10 cellular contexts compared by ENCODE assay signal in genomic region chr21:46559291-46559983, GRCh38. TPM values are rescaled to one million over a fixed set of nuclear protein-coding genes. Genes with fewer than 3 reads are reported as not detected.
A peak's percentile ranks its signal among the peaks of the same experiment; 100 is the strongest.
DNase-seq lines count a peak whose midpoint lies in the region; ATAC-seq, FAIRE-seq and TF ChIP-seq lines count a peak whose summit lies in the region.
"Had no signal": no experiment of that assay in that cellular context is flagged by ENCODE, and none has a peak within 500 bp of the region (broad histone marks: within the 10 kb centered on the region; RNA-seq: fewer than 3 reads in every experiment).

No MANE protein-coding gene starts in this region.

- H3K9me3 ChIP-seq in CD8-positive, alpha-beta T cell (ENCODE audit: low read length), result no peaks in the 10 kb centered on the region
- no peaks in the 10 kb centered on the region for H3K9me3 ChIP-seq in uterus
- H3K9me3 ChIP-seq: body of pancreas had no signal

- CTCF ChIA-PET in CD8-positive, alpha-beta T cell (lab: Charles Lee), result interaction anchor here (0.7 to 5.6 kb wide), 8 partner anchors 9 to 184 kb away, joined by 3 to 48 read pairs (median 6); partner anchors contain the start of gene PRMT2

- peaks cover 72% of the 10 kb centered on the region for H3K36me3 Mint-ChIP-seq in CD8-positive, alpha-beta T cell

- TF ChIP-seq CTCF in CD8-positive, alpha-beta T cell (IDR thresholded peaks at IDR 0.05), result no peak
- TF ChIP-seq CTCF in uterus (IDR thresholded peaks at IDR 0.05), result no peak

- peak overlapping the region; percentile 97 for H3K27ac Mint-ChIP-seq in CD8-positive, alpha-beta T cell

- ATAC-seq in CD8-positive, alpha-beta T cell, result peak; percentile 77
- no peak for ATAC-seq in SK-N-SH treated with all-trans-retinoic acid at 6 μM for 48 hours
- ATAC-seq: body of pancreas had no signal

- H3K27me3 Mint-ChIP-seq in CD8-positive, alpha-beta T cell (ENCODE audit: low read depth), result no peaks in the 10 kb centered on the region

- H3K9me3 Mint-ChIP-seq in CD8-positive, alpha-beta T cell, result no peaks in the 10 kb centered on the region

- H3K4me1 ChIP-seq in CD8-positive, alpha-beta T cell (ENCODE audit: insufficient read depth, low read length), result peaks cover 95% of the 10 kb centered on the region
- no peaks in the 10 kb centered on the region for H3K4me1 ChIP-seq in uterus

- peak; percentile 31 to 84 (median 66) for DNase-seq in CD8-positive, alpha-beta T cell
- peak; percentile 17 for DNase-seq in T-helper 22 cell (ENCODE audit: low read depth)
- DNase-seq in H54 (ENCODE audit: insufficient read length, low spot score), result no peak
- no peak for DNase-seq in uterus
- no peak for DNase-seq in substantia nigra (lab: John Stamatoyannopoulos, UW)
- DNase-seq: body of pancreas had no signal

- H3K27ac ChIP-seq in CD8-positive, alpha-beta T cell (ENCODE audit: low read depth, low read length), result peak overlapping the region; percentile 67
- H3K27ac ChIP-seq in angular gyrus (ENCODE audit: low read depth, low read length) (peak overlapping the region; percentile 60), skin epidermis (peak overlapping the region in 17 of 21 experiments; percentile 6 to 90 (median 59)), uterus (no peak overlapping the region), substantia nigra (ENCODE audit: low read depth, low read length, poor library complexity, severe bottlenecking) (no peak overlapping the region)

- H3K36me3 ChIP-seq in CD8-positive, alpha-beta T cell (ENCODE audit: insufficient read depth, low read length), result peaks cover 36% of the 10 kb centered on the region
- H3K36me3 ChIP-seq in uterus, result no peaks in the 10 kb centered on the region

- TF ChIP-seq POLR2A in H54 (IDR thresholded peaks at IDR 0.05; ENCODE audit: low read depth, low read length) (no peak), uterus (IDR thresholded peaks at IDR 0.05) (no peak)

- no peak for FAIRE-seq in H54 (lab: Jason Lieb, UNC)

- peak overlapping the region; percentile 15 for H3K4me3 ChIP-seq in CD8-positive, alpha-beta T cell (ENCODE audit: low read depth, low read length)
- no peak overlapping the region for H3K4me3 ChIP-seq in skin epidermis
- H3K4me3 ChIP-seq in uterus, result no peak overlapping the region
- H3K4me3 ChIP-seq: body of pancreas had no signal

- POLR2A ChIA-PET in CD8-positive, alpha-beta T cell (lab: Charles Lee), result interaction anchor here (0.8 to 10.1 kb wide), 13 partner anchors 10 to 85 kb away, joined by 3 to 115 read pairs (median 6); partner anchors contain the start of gene PRMT2

- peaks cover 84% of the 10 kb centered on the region for H3K4me1 Mint-ChIP-seq in CD8-positive, alpha-beta T cell (ENCODE audit: low read depth)

- intact Hi-C loops in CD8-positive, alpha-beta T cell (cut with DNase I, micrococcal nuclease), result loop anchor here (1.0 to 2.0 kb wide), 2 partner anchors 9 to 75 kb away; partner anchors contain the start of gene PRMT2 (in 1 of the 2)
- intact Hi-C loops in uterus (cut with DNase I; ENCODE audit: low total_unique reads), result no loop called here

- no peaks in the 10 kb centered on the region for H3K27me3 ChIP-seq in CD8-positive, alpha-beta T cell (ENCODE audit: insufficient read depth, low read length)
- no peaks in the 10 kb centered on the region for H3K27me3 ChIP-seq in uterus
- H3K27me3 ChIP-seq: body of pancreas had no signal

- H3K4me3 Mint-ChIP-seq in CD8-positive, alpha-beta T cell, result peak overlapping the region; percentile 73

TF ChIP-seq in SK-N-SH treated with all-trans-retinoic acid at 6 μM for 48 hours, 23 proteins besides CTCF, POLR2A, EP300 and RAD21 (continues in another document):
- TF ChIP-seq RARB (CRISPR knock-in tag; IDR thresholded peaks at IDR 0.05), result no peak
- TF ChIP-seq ESRRG (CRISPR knock-in tag; IDR thresholded peaks at IDR 0.05), result no peak
- TF ChIP-seq SNAI2 (CRISPR knock-in tag; IDR thresholded peaks at IDR 0.05), result no peak
- no peak for TF ChIP-seq CSDC2 (CRISPR knock-in tag; IDR thresholded peaks at IDR 0.05)
- TF ChIP-seq, protein P1, sequence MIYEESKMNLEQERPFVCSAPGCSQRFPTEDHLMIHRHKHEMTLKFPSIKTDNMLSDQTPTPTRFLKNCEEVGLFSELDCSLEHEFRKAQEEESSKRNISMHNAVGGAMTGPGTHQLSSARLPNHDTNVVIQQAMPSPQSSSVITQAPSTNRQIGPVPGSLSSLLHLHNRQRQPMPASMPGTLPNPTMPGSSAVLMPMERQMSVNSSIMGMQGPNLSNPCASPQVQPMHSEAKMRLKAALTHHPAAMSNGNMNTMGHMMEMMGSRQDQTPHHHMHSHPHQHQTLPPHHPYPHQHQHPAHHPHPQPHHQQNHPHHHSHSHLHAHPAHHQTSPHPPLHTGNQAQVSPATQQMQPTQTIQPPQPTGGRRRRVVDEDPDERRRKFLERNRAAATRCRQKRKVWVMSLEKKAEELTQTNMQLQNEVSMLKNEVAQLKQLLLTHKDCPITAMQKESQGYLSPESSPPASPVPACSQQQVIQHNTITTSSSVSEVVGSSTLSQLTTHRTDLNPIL (CRISPR knock-in tag; IDR thresholded peaks at IDR 0.05; ENCODE audit: low read depth), result no peak
- TF ChIP-seq, protein P2, sequence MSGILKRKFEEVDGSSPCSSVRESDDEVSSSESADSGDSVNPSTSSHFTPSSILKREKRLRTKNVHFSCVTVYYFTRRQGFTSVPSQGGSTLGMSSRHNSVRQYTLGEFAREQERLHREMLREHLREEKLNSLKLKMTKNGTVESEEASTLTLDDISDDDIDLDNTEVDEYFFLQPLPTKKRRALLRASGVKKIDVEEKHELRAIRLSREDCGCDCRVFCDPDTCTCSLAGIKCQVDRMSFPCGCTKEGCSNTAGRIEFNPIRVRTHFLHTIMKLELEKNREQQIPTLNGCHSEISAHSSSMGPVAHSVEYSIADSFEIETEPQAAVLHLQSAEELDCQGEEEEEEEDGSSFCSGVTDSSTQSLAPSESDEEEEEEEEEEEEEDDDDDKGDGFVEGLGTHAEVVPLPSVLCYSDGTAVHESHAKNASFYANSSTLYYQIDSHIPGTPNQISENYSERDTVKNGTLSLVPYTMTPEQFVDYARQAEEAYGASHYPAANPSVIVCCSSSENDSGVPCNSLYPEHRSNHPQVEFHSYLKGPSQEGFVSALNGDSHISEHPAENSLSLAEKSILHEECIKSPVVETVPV (CRISPR knock-in tag; IDR thresholded peaks at IDR 0.05), result no peak
- no peak for TF ChIP-seq ZFP30 (CRISPR knock-in tag; IDR thresholded peaks at IDR 0.05)
- no peak for TF ChIP-seq ZC3H10 (CRISPR knock-in tag; IDR thresholded peaks at IDR 0.05)
- TF ChIP-seq, protein P3, sequence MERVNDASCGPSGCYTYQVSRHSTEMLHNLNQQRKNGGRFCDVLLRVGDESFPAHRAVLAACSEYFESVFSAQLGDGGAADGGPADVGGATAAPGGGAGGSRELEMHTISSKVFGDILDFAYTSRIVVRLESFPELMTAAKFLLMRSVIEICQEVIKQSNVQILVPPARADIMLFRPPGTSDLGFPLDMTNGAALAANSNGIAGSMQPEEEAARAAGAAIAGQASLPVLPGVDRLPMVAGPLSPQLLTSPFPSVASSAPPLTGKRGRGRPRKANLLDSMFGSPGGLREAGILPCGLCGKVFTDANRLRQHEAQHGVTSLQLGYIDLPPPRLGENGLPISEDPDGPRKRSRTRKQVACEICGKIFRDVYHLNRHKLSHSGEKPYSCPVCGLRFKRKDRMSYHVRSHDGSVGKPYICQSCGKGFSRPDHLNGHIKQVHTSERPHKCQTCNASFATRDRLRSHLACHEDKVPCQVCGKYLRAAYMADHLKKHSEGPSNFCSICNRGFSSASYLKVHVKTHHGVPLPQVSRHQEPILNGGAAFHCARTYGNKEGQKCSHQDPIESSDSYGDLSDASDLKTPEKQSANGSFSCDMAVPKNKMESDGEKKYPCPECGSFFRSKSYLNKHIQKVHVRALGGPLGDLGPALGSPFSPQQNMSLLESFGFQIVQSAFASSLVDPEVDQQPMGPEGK (CRISPR knock-in tag; IDR thresholded peaks at IDR 0.05; ENCODE audit: borderline replicate concordance), result no peak
- no peak for TF ChIP-seq ZFP3 (CRISPR knock-in tag; IDR thresholded peaks at IDR 0.05)
- no peak for TF ChIP-seq ZNF565 (CRISPR knock-in tag; conservative IDR thresholded peaks at IDR 0.05; ENCODE audit: low read depth)
- TF ChIP-seq, protein P4, sequence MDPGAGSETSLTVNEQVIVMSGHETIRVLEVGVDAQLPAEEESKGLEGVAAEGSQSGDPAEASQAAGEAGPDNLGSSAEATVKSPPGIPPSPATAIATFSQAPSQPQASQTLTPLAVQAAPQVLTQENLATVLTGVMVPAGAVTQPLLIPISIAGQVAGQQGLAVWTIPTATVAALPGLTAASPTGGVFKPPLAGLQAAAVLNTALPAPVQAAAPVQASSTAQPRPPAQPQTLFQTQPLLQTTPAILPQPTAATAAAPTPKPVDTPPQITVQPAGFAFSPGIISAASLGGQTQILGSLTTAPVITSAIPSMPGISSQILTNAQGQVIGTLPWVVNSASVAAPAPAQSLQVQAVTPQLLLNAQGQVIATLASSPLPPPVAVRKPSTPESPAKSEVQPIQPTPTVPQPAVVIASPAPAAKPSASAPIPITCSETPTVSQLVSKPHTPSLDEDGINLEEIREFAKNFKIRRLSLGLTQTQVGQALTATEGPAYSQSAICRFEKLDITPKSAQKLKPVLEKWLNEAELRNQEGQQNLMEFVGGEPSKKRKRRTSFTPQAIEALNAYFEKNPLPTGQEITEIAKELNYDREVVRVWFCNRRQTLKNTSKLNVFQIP (CRISPR knock-in tag; IDR thresholded peaks at IDR 0.05; ENCODE audit: borderline replicate concordance, low read depth), result no peak

RNA-seq across cellular contexts. Expression of gene S100B, which starts 45.4 kb away (rescaled TPM):
- total RNA-seq in CD8-positive, alpha-beta T cell, result 10 to 100 TPM; 26.9 to 27.1 TPM
- total RNA-seq in uterus, result 10 to 100 TPM in 1 of 4 donors, 1 to 10 TPM in 1, not detected in 2; 1.8 to 18.2 TPM
- total RNA-seq: HT1080 had no signal

Comparison
In these comparisons a context has a peak if more than half of its experiments do, and no peak if none do; other contexts are left out.
1. DNase-seq: peak in CD8-positive, alpha-beta T cell (7 of 7) and T-helper 22 cell (single experiment); none in H54 (single experiment), uterus (0 of 2) and substantia nigra (0 of 49).
2. H3K27ac ChIP-seq: peak in CD8-positive, alpha-beta T cell (single experiment), angular gyrus (single experiment) and skin epidermis (17 of 21); none in uterus (0 of 2) and substantia nigra (single experiment).